ENCODE assay signal across 8 cellular contexts in the genomic region with DNA sequence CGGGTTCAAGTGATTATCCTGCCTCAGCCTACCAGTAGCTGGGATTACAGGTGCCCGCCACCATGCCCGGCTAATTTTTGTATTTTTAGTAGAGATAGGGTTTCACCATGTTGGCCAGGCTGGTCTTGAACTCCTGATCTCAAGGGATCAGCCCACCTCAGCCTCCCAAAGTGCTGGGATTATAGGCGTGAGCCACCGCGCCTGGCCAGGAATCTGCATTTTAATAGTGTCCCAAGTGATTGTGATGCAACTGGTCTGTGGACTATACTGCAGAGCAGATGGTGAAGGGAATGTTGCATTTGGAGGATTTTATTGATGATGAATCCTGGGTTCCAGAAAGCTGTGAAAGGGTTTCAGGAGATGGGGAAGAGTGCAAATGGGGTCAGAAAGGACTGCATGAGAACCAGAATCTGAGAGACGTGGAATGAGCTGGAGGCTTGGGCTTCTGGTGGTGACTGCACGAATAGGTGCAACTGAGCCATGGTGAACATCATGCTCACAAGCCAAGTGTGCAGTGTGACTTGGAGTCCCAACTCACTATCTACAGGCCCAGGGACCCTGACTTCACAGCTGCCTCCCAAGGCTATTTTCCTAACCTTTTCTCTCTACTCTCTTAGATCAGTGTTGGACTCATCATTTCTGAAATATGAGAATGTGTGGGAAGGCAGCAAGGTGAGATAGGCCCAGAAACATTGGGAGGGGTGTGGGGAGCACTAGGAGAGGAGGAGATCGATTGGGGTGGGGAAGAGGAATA. TPM values are rescaled to one million over a fixed set of nuclear protein-coding genes. Genes with fewer than 3 reads are reported as not detected.
DNase-seq lines count a peak whose midpoint lies in the region; ATAC-seq, FAIRE-seq and TF ChIP-seq lines count a peak whose summit lies in the region.

No MANE protein-coding gene starts in this region.

- no peaks in the 10 kb centered on the region for H3K27me3 ChIP-seq in gastroesophageal sphincter

- TF ChIP-seq POLR2A in A549 (IDR thresholded peaks at IDR 0.05; ENCODE audit: low read length) (0 out of 2 replicates have a peak, but pooled peaks have one; percentile 10), gastroesophageal sphincter (IDR thresholded peaks at IDR 0.05) (no peak)

- no peak for FAIRE-seq in A549 (lab: Jason Lieb, UNC)

- TF ChIP-seq EP300 in A549 (IDR thresholded peaks at IDR 0.05): no peak
- no peak for TF ChIP-seq EP300 in gastroesophageal sphincter (IDR thresholded peaks at IDR 0.05)

- TF ChIP-seq RAD21 in A549 (conservative IDR thresholded peaks at IDR 0.05 in 1 of 2, IDR thresholded peaks at IDR 0.05 in 1 of 2): no peak

- peaks cover 7% of the 10 kb centered on the region for H3K36me3 Mint-ChIP-seq in T-helper 17 cell (ENCODE audit: low read depth)

- peaks cover 23% of the 10 kb centered on the region for H3K4me1 Mint-ChIP-seq in T-helper 17 cell

- DNase-seq in A549 (ENCODE audit: low read depth in 1 of 2, low spot score in 1 of 2) (no peak), ELR (ENCODE audit: low read depth) (peak; percentile 33), T-helper 17 cell (no peak), NCI-H510A (lab: John Stamatoyannopoulos, UW) (no peak), NCI-H1930 (lab: John Stamatoyannopoulos, UW) (no peak), NCI-H128 (lab: John Stamatoyannopoulos, UW; ENCODE audit: unreplicated experiment) (no peak)
- no peak for DNase-seq in activated effector memory CD4-positive, alpha-beta T cell treated with Interleukin-2 at 50 U/mL for 16 hours

- H3K27me3 Mint-ChIP-seq in T-helper 17 cell: no peaks in the 10 kb centered on the region

- H3K27ac ChIP-seq in A549 (peak overlapping the region in 1 of 2 experiments; percentile 55; a peak in 1 of 6 replicates), gastroesophageal sphincter (peak overlapping the region in 3 of 4 donors; percentile 46 to 65 (median 55))

- H3K4me1 ChIP-seq in A549: peaks cover 11% of the 10 kb centered on the region
- H3K4me1 ChIP-seq in gastroesophageal sphincter: peaks cover under 1 to 29% (median 4%) of the 10 kb centered on the region in 3 donors

- ATAC-seq in A549 (no peak), T-helper 17 cell (no peak), gastroesophageal sphincter (no peak)

- 83% methylated on average over 9 of the region's 9 CpGs for WGBS in A549 (ENCODE audit: missing lambda C conversion rate)
- 76 to 90% methylated on average over 3 to 6 of the region's 9 CpGs for WGBS in gastroesophageal sphincter (ENCODE audit: low coverage in 1 of 2), 2 donors

- peak overlapping the region; percentile 81 for H3K27ac Mint-ChIP-seq in T-helper 17 cell

- CTCF ChIA-PET in A549 (lab: Yijun Ruan, JAX): interaction anchor here (0.7 to 5.7 kb wide), 25 partner anchors 10 to 307 kb away, joined by 3 to 40 read pairs (median 7); a partner anchor contains a TSS

- no peak overlapping the region for H3K4me3 Mint-ChIP-seq in T-helper 17 cell

- H3K4me3 ChIP-seq in A549: no peak overlapping the region
- no peak overlapping the region for H3K4me3 ChIP-seq in gastroesophageal sphincter

- TF ChIP-seq CTCF in A549 (IDR thresholded peaks at IDR 0.05) (no peak), gastroesophageal sphincter (IDR thresholded peaks at IDR 0.05) (no peak)

- peaks cover 0 to 34% of the 10 kb centered on the region in 2 donors for H3K36me3 ChIP-seq in gastroesophageal sphincter

- POLR2A ChIA-PET in A549 (lab: Yijun Ruan, JAX): interaction anchor here (1.2 to 3.3 kb wide), 4 partner anchors 33 to 69 kb away, joined by 3 to 14 read pairs (median 8); a partner anchor contains a TSS

- H3K4me2 ChIP-seq in A549: no peak overlapping the region

- H3K9me3 ChIP-seq in A549 (no peaks in the 10 kb centered on the region), T-helper 17 cell (ENCODE audit: control insufficient read depth, low read length, poor library complexity, severe bottlenecking) (no peaks in the 10 kb centered on the region), gastroesophageal sphincter (no peaks in the 10 kb centered on the region)

TF ChIP-seq in A549, 52 proteins besides CTCF, POLR2A, EP300 and RAD21 (continues in another document):
- TF ChIP-seq, protein P1, sequence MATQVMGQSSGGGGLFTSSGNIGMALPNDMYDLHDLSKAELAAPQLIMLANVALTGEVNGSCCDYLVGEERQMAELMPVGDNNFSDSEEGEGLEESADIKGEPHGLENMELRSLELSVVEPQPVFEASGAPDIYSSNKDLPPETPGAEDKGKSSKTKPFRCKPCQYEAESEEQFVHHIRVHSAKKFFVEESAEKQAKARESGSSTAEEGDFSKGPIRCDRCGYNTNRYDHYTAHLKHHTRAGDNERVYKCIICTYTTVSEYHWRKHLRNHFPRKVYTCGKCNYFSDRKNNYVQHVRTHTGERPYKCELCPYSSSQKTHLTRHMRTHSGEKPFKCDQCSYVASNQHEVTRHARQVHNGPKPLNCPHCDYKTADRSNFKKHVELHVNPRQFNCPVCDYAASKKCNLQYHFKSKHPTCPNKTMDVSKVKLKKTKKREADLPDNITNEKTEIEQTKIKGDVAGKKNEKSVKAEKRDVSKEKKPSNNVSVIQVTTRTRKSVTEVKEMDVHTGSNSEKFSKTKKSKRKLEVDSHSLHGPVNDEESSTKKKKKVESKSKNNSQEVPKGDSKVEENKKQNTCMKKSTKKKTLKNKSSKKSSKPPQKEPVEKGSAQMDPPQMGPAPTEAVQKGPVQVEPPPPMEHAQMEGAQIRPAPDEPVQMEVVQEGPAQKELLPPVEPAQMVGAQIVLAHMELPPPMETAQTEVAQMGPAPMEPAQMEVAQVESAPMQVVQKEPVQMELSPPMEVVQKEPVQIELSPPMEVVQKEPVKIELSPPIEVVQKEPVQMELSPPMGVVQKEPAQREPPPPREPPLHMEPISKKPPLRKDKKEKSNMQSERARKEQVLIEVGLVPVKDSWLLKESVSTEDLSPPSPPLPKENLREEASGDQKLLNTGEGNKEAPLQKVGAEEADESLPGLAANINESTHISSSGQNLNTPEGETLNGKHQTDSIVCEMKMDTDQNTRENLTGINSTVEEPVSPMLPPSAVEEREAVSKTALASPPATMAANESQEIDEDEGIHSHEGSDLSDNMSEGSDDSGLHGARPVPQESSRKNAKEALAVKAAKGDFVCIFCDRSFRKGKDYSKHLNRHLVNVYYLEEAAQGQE (IDR thresholded peaks at IDR 0.05): no peak
- no peak for TF ChIP-seq ZC3H11A (IDR thresholded peaks at IDR 0.05)
- TF ChIP-seq ZSCAN20 (CRISPR knock-in tag; IDR thresholded peaks at IDR 0.05): no peak
- TF ChIP-seq EHF (CRISPR knock-in tag; IDR thresholded peaks at IDR 0.05): no peak
- TF ChIP-seq, protein P2, sequence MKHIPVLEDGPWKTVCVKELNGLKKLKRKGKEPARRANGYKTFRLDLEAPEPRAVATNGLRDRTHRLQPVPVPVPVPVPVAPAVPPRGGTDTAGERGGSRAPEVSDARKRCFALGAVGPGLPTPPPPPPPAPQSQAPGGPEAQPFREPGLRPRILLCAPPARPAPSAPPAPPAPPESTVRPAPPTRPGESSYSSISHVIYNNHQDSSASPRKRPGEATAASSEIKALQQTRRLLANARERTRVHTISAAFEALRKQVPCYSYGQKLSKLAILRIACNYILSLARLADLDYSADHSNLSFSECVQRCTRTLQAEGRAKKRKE (CRISPR knock-in tag; IDR thresholded peaks at IDR 0.05; ENCODE audit: low read depth): no peak
- TF ChIP-seq HOXB13 (CRISPR knock-in tag; IDR thresholded peaks at IDR 0.05; ENCODE audit: low read depth): no peak
- TF ChIP-seq KDM5A (IDR thresholded peaks at IDR 0.05): no peak
- no peak for TF ChIP-seq FOSL2 (IDR thresholded peaks at IDR 0.05)
- no peak for TF ChIP-seq FOSL2 (CRISPR knock-in tag; IDR thresholded peaks at IDR 0.05)

RNA-seq across cellular contexts. Expression of a gene that starts 4.5 kb away (rescaled TPM):
- polyA plus RNA-seq in A549 (2011; rRNA removed): 513 and 524 TPM in 2 replicates
- 867 and 1,221 TPM in 2 replicates for polyA plus RNA-seq in A549 (2012; cell fraction: cytosol; rRNA removed)
- 710 and 1,109 TPM in 2 replicates for polyA plus RNA-seq in A549 (2012; cell fraction: nucleus; rRNA removed)
- 677 to 831 TPM (median 779 TPM) in 3 replicates for polyA plus RNA-seq in A549 (2017; fragmentation: RNase III; extraction: RNeasy Plus Mini Kit Qiagen cat#74134 plus additional on column Dnase treatment)
- polyA minus RNA-seq in A549 (2011; rRNA and poly(A)+ RNA removed): 218 and 364 TPM in 2 replicates
- 10 to 100 TPM; 46.9 to 72.3 TPM for total RNA-seq in T-helper 17 cell
- total RNA-seq in gastroesophageal sphincter: 1,000 to 10,000 TPM in 2 of 4 donors, 100 to 1,000 TPM in 2; 295 to 1,263 (median 759) TPM

RNA-seq across cellular contexts. Expression of a gene that starts 25.4 kb away (rescaled TPM):
- 2.0 and 2.9 TPM in 2 replicates for polyA plus RNA-seq in A549 (2011; rRNA removed)
- polyA plus RNA-seq in A549 (2012; cell fraction: cytosol; rRNA removed): 2.9 and 4.6 TPM in 2 replicates
- 7.2 and 7.9 TPM in 2 replicates for polyA plus RNA-seq in A549 (2012; cell fraction: nucleus; rRNA removed)
- polyA plus RNA-seq in A549 (2017; fragmentation: RNase III; extraction: RNeasy Plus Mini Kit Qiagen cat#74134 plus additional on column Dnase treatment): 1.5 to 2.4 TPM (median 2.0 TPM) in 3 replicates
- polyA minus RNA-seq in A549 (2011; rRNA and poly(A)+ RNA removed): 3.6 and 5.0 TPM in 2 replicates
- 1 to 10 TPM; 3.9 to 9.4 TPM for total RNA-seq in T-helper 17 cell
- 1 to 10 TPM; 5.1 to 7.3 (median 6.5) TPM for total RNA-seq in gastroesophageal sphincter

RNA-seq across cellular contexts. Expression of a gene that starts 33.8 kb away (rescaled TPM):
- polyA plus RNA-seq in A549 (2011; rRNA removed) (17.0 and 24.9 TPM in 2 replicates), A549 (2017; fragmentation: RNase III; extraction: RNeasy Plus Mini Kit Qiagen cat#74134 plus additional on column Dnase treatment) (1.8 to 2.2 TPM (median 1.8 TPM) in 3 replicates)
- 3.0 and 3.5 TPM in 2 replicates for polyA plus RNA-seq in A549 (2012; cell fraction: cytosol; rRNA removed)
- 2.4 TPM in 2 replicates for polyA plus RNA-seq in A549 (2012; cell fraction: nucleus; rRNA removed)
- 18.4 and 42.8 TPM in 2 replicates for polyA minus RNA-seq in A549 (2011; rRNA and poly(A)+ RNA removed)
- total RNA-seq in T-helper 17 cell (under 1 TPM; 0.60 to 0.80 TPM), gastroesophageal sphincter (10 to 100 TPM; 17.3 to 41.1 (median 22.3) TPM)

RNA-seq across cellular contexts. Expression of a gene that starts 49.1 kb away (rescaled TPM):
- polyA plus RNA-seq in A549 (2011; rRNA removed): 15.6 and 22.2 TPM in 2 replicates
- polyA plus RNA-seq in A549 (2012; cell fraction: cytosol; rRNA removed): 15.6 and 18.6 TPM in 2 replicates
- 28.5 and 29.2 TPM in 2 replicates for polyA plus RNA-seq in A549 (2012; cell fraction: nucleus; rRNA removed)
- 10.8 to 13.6 TPM (median 13.5 TPM) in 3 replicates for polyA plus RNA-seq in A549 (2017; fragmentation: RNase III; extraction: RNeasy Plus Mini Kit Qiagen cat#74134 plus additional on column Dnase treatment)
- 32.4 and 44.1 TPM in 2 replicates for polyA minus RNA-seq in A549 (2011; rRNA and poly(A)+ RNA removed)
- 1 to 10 TPM; 1.5 to 2.2 TPM for total RNA-seq in T-helper 17 cell
- 10 to 100 TPM; 17.3 to 30.7 (median 24.0) TPM for total RNA-seq in gastroesophageal sphincter

RNA-seq across cellular contexts. Expression of a gene that starts 58.2 kb away (rescaled TPM):
- polyA plus RNA-seq in A549 (2011; rRNA removed): 452 and 717 TPM in 2 replicates
- polyA plus RNA-seq in A549 (2012; cell fraction: cytosol; rRNA removed): 327 and 400 TPM in 2 replicates
- polyA plus RNA-seq in A549 (2012; cell fraction: nucleus; rRNA removed): 218 and 244 TPM in 2 replicates
- polyA plus RNA-seq in A549 (2017; fragmentation: RNase III; extraction: RNeasy Plus Mini Kit Qiagen cat#74134 plus additional on column Dnase treatment): 405 to 477 TPM (median 415 TPM) in 3 replicates
- polyA minus RNA-seq in A549 (2011; rRNA and poly(A)+ RNA removed): 145 TPM in 2 replicates
- total RNA-seq in T-helper 17 cell: 10 to 100 TPM; 62.0 to 76.2 TPM
- 100 to 1,000 TPM in 3 of 4 donors, 10 to 100 TPM in 1; 99.4 to 115 (median 110) TPM for total RNA-seq in gastroesophageal sphincter

Comparison
In these comparisons a context has a peak if more than half of its experiments do, and no peak if none do; other contexts are left out.
1. RNA of a gene that starts 4.5 kb away (total RNA-seq): 295 to 1,263 TPM in gastroesophageal sphincter; 46.9 to 72.3 TPM in T-helper 17 cell; every median in the first group is over 4 times any median in the second.
2. RNA of a gene that starts 33.8 kb away (total RNA-seq): 17.3 to 41.1 TPM in gastroesophageal sphincter; 0.60 to 0.80 TPM in T-helper 17 cell; every median in the first group is over 10 times any median in the second.